ENCODE assay signal across 9 cellular contexts in the genomic region with DNA sequence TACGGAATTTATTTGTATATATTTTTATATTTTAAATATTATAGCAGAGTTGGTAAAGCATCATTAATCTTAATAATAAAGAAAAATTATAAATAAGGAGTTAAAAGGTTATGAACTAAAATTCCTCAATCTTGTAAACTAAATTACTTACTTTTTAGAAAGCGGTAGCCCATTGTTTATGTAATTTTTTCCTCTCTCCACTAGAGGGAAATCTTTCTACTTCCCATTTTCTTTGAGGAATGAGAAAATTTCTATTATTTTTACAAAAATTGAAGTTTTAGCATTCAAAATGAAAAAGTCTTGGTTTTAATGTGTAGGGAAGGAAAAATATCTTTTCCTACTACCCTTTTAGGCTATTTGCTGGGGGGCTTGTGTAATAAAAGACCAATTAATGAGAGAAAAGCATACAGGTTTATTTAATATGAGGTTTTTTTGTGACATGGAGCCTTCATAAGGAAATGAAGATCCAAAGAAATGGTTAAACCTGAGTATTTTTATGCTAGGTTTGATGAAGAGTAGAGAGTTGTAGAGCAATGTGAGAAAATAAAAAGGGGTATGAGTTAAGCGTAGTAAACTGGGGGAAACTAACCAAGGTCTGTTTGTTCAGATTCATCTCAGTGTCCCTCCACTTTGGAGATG.
A peak's percentile ranks its signal among the peaks of the same experiment; 100 is the strongest.
DNase-seq lines count a peak whose midpoint lies in the region; ATAC-seq, FAIRE-seq and TF ChIP-seq lines count a peak whose summit lies in the region.
"Had no signal": no experiment of that assay in that cellular context is flagged by ENCODE, and none has a peak within 500 bp of the region (broad histone marks: within the 10 kb centered on the region; RNA-seq: fewer than 3 reads in every experiment).

No MANE protein-coding gene starts in this region.

- no peaks in the 10 kb centered on the region for H3K79me2 ChIP-seq in HepG2 (ENCODE audit: insufficient read depth, low read length)

- no peak for TF ChIP-seq RAD21 in HepG2 (CRISPR knock-in tag; IDR thresholded peaks at IDR 0.05)

- TF ChIP-seq POLR2A in HepG2 (IDR thresholded peaks at IDR 0.05; ENCODE audit: insufficient read depth in 1 of 2, low read depth in 2 of 2, low read length in 2 of 2), result no peak

- no peak overlapping the region for H3K4me2 ChIP-seq in HepG2 (ENCODE audit: low read depth, low read length)

- no peaks in the 10 kb centered on the region for H3K9me3 ChIP-seq in HepG2 (ENCODE audit: low read length)

- TF ChIP-seq EP300 in HepG2 (IDR thresholded peaks at IDR 0.05; ENCODE audit: low read depth in 2 of 2, low read length in 2 of 2), result no peak
- TF ChIP-seq EP300 in HepG2 (CRISPR knock-in tag; IDR thresholded peaks at IDR 0.05; ENCODE audit: borderline replicate concordance), result no peak

- ATAC-seq in HepG2, result no peak
- no peak for ATAC-seq in GM18498 (IDR thresholded peaks at IDR 0.05; ENCODE audit: unreplicated experiment)
- no peak for ATAC-seq in HG02678 (IDR thresholded peaks at IDR 0.05; ENCODE audit: unreplicated experiment)
- no peak for ATAC-seq in HG03439 (IDR thresholded peaks at IDR 0.05; ENCODE audit: unreplicated experiment)

- no peaks in the 10 kb centered on the region for H3K4me1 ChIP-seq in HepG2 (ENCODE audit: insufficient read depth, low read length)

- POLR2A ChIA-PET in HepG2 (lab: Yijun Ruan, JAX), result no interaction called here

- CTCF ChIA-PET in HepG2 (lab: Yijun Ruan, JAX; ENCODE audit: low intra/inter-chr PET ratio, low total read pairs), result interaction anchor here (2.4 kb wide), 1 partner anchor 267 kb away, joined by 15 read pairs; no protein-coding TSS in a partner anchor

- no peak for FAIRE-seq in HepG2 (lab: Jason Lieb, UNC)

- no peak for DNase-seq in HL-60 (ENCODE audit: low read depth in 1 of 2, low spot score in 1 of 2)
- peak; percentile 11 for DNase-seq in HepG2 (ENCODE audit: low spot score)
- no peak for DNase-seq in NCI-H2227 treated with DMSO at 0.1 percent for 48 hours (lab: John Stamatoyannopoulos, UW)

- H3K4me3 ChIP-seq in HL-60 (replicated peaks; ENCODE audit: insufficient read depth, low read length) (no peak overlapping the region), HepG2 (replicated peaks in 1 of 3; ENCODE audit: insufficient read depth in 1 of 3, low read depth in 2 of 3, low read length in 3 of 3) (no peak overlapping the region)
- H3K4me3 ChIP-seq: lung had no signal

- intact Hi-C loops in HepG2 (cut with micrococcal nuclease; ENCODE audit: unreplicated experiment), result loop anchor here (1.0 kb wide), 1 partner anchor 267 kb away; no protein-coding TSS in a partner anchor

- peaks cover 2 to 4% of the 10 kb centered on the region in 2 experiments; a peak in 2 of 5 replicates for H3K36me3 ChIP-seq in HepG2 (replicated peaks in 1 of 2; ENCODE audit: control insufficient read depth in 1 of 2, insufficient read depth in 2 of 2, low read length in 2 of 2)

- H2AFZ ChIP-seq in HepG2 (ENCODE audit: low read length), result no peak overlapping the region

- H3K27me3 ChIP-seq in HL-60 (ENCODE audit: insufficient read depth, poor library complexity, severe bottlenecking) (no peaks in the 10 kb centered on the region), HepG2 (ENCODE audit: control insufficient read depth in 1 of 2, insufficient read depth in 2 of 2, low read length in 2 of 2) (no peaks in the 10 kb centered on the region)

- H3K27ac ChIP-seq in C4-2B (no peak overlapping the region), HL-60 (replicated peaks) (no peak overlapping the region), VCaP (no peak overlapping the region), HepG2 (ENCODE audit: extremely low read length, insufficient read depth, low read length) (no peak overlapping the region)

- WGBS in HepG2 (ENCODE audit: low lambda C conversion rate), result 97% methylated on average over 3 of the region's 3 CpGs

- no TSS peak for BruUV-seq in HepG2 (replicated peaks; lab: Mats Ljungman, UMichigan)

- H3K9ac ChIP-seq in HepG2 (ENCODE audit: insufficient read depth, low read depth, low read length), result no peak overlapping the region

- H4K20me1 ChIP-seq in HepG2 (ENCODE audit: insufficient read depth, low read length), result no peaks in the 10 kb centered on the region

- TF ChIP-seq CTCF in C4-2B (conservative IDR thresholded peaks at IDR 0.05) (peak; percentile 69), HL-60 (IDR thresholded peaks at IDR 0.05; ENCODE audit: insufficient read depth, low read length) (peak; percentile 25), VCaP (conservative IDR thresholded peaks at IDR 0.05) (peak; percentile 68), HepG2 (CRISPR knock-in tag; IDR thresholded peaks at IDR 0.05) (no peak)

- in situ Hi-C loops in HepG2 (cut with HindIII; ENCODE audit: extremely low pct_ligation_motif_present, low pct_unique_long_range_greater_than_20kb), result loop anchor here (25.0 kb wide), 1 partner anchor 277 kb away; no protein-coding TSS in a partner anchor

TF ChIP-seq in HepG2, 621 proteins besides CTCF, POLR2A, EP300 and RAD21:
- TF ChIP-seq HNRNPK (IDR thresholded peaks at IDR 0.05; ENCODE audit: low read depth, low read length, poor library complexity, severe bottlenecking) (no peak), STAG1 (CRISPR knock-in tag; IDR thresholded peaks at IDR 0.05) (peak; percentile 30; the same call in 1 of the 2 replicates)
